Comparison of ENCODE assay signal across 8 cellular contexts in genomic region chr10:81873932-81874816, GRCh38. TPM values are rescaled to one million over a fixed set of nuclear protein-coding genes. Genes with fewer than 3 reads are reported as not detected.
A peak's percentile ranks its signal among the peaks of the same experiment; 100 is the strongest.
DNase-seq lines count a peak whose midpoint lies in the region; ATAC-seq and TF ChIP-seq lines count a peak whose summit lies in the region.

No MANE protein-coding gene starts in this region.

- peaks cover 10% of the 10 kb centered on the region for H3K4me1 Mint-ChIP-seq in stimulated activated effector memory CD8-positive, alpha-beta T cell treated with anti-CD3 and anti-CD28 coated beads, Interleukin-12 subunit alpha, Interleukin-12 subunit beta, amount 100 ng/mL, for 72 hours

- H3K9me3 ChIP-seq in BE2C (no peaks in the 10 kb centered on the region), suprapubic skin (no peaks in the 10 kb centered on the region)

- no peak overlapping the region for H3K27ac Mint-ChIP-seq in stimulated activated effector memory CD8-positive, alpha-beta T cell treated with anti-CD3 and anti-CD28 coated beads, Interleukin-12 subunit alpha, Interleukin-12 subunit beta, amount 100 ng/mL, for 72 hours

- no peak for TF ChIP-seq POLR2A in suprapubic skin (IDR thresholded peaks at IDR 0.05)

- DNase-seq in BE2C (peak; percentile 77), astrocyte of the hippocampus (ENCODE audit: low read depth, low spot score) (peak; percentile 83), iPS-NIHi11 (ENCODE audit: low spot score) (peak; percentile 94), suprapubic skin (ENCODE audit: low spot score in 2 of 2) (no peak), OCI-M1 (lab: John Stamatoyannopoulos, UW) (no peak)
- no peak for DNase-seq in stimulated activated effector memory CD8-positive, alpha-beta T cell treated with anti-CD3 and anti-CD28 coated beads, Interleukin-12 subunit alpha, Interleukin-12 subunit beta, amount 100 ng/mL, for 72 hours (ENCODE audit: low spot score in 2 of 2)

- H3K27ac ChIP-seq in suprapubic skin: no peak overlapping the region

- no peaks in the 10 kb centered on the region for H3K36me3 ChIP-seq in BE2C
- H3K36me3 ChIP-seq in suprapubic skin: no peaks in the 10 kb centered on the region

- TF ChIP-seq CTCF in BE2C (IDR thresholded peaks at IDR 0.05; ENCODE audit: low read depth, low read length): no peak
- TF ChIP-seq CTCF in suprapubic skin (IDR thresholded peaks at IDR 0.05): no peak

- H3K27me3 ChIP-seq in BE2C (peaks cover 66% of the 10 kb centered on the region), suprapubic skin (peaks cover 64% of the 10 kb centered on the region)

- peaks cover 7% of the 10 kb centered on the region for H3K9me3 Mint-ChIP-seq in stimulated activated effector memory CD8-positive, alpha-beta T cell treated with anti-CD3 and anti-CD28 coated beads, Interleukin-12 subunit alpha, Interleukin-12 subunit beta, amount 100 ng/mL, for 72 hours

- no peak overlapping the region for H3K4me3 Mint-ChIP-seq in stimulated activated effector memory CD8-positive, alpha-beta T cell treated with anti-CD3 and anti-CD28 coated beads, Interleukin-12 subunit alpha, Interleukin-12 subunit beta, amount 100 ng/mL, for 72 hours

- no peak for TF ChIP-seq EP300 in suprapubic skin (IDR thresholded peaks at IDR 0.05)

- peak; percentile 40 for ATAC-seq in HG02938 (IDR thresholded peaks at IDR 0.05; ENCODE audit: unreplicated experiment)
- ATAC-seq in HG02623 (IDR thresholded peaks at IDR 0.05; ENCODE audit: unreplicated experiment): no peak
- ATAC-seq in stimulated activated effector memory CD8-positive, alpha-beta T cell treated with anti-CD3 and anti-CD28 coated beads, Interleukin-12 subunit alpha, Interleukin-12 subunit beta, amount 100 ng/mL, for 72 hours: no peak

- no peaks in the 10 kb centered on the region for H3K36me3 Mint-ChIP-seq in stimulated activated effector memory CD8-positive, alpha-beta T cell treated with anti-CD3 and anti-CD28 coated beads, Interleukin-12 subunit alpha, Interleukin-12 subunit beta, amount 100 ng/mL, for 72 hours

- H3K4me3 ChIP-seq in BE2C (ENCODE audit: low read depth, low read length) (peak overlapping the region; percentile 28), suprapubic skin (peak overlapping the region; percentile 39)

- H3K4me1 ChIP-seq in BE2C (no peaks in the 10 kb centered on the region), suprapubic skin (peaks cover 10% of the 10 kb centered on the region)

- under 1% methylated on average over 28 of the region's 80 CpGs for WGBS in suprapubic skin

RNA-seq across cellular contexts. Expression of gene NRG3, which starts 0.8 kb away (rescaled TPM):
- 7.7 TPM for polyA plus RNA-seq in BE2C (2012; ENCODE audit: insufficient read depth, insufficient read length, low read depth)
- 1 to 10 TPM in 3 of 4 donors, under 1 TPM in 1; 0.65 to 3.5 (median 1.3) TPM for total RNA-seq in suprapubic skin

Comparison
In these comparisons a context has a peak if more than half of its experiments do, and no peak if none do; other contexts are left out.
1. DNase-seq: peak in BE2C (single experiment), astrocyte of the hippocampus (single experiment) and iPS-NIHi11 (single experiment); none in suprapubic skin (0 of 2), stimulated activated effector memory CD8-positive, alpha-beta T cell treated with anti-CD3 and anti-CD28 coated beads, Interleukin-12 subunit alpha, Interleukin-12 subunit beta, amount 100 ng/mL, for 72 hours (0 of 2) and OCI-M1 (single experiment).